In genomic region chr16:89733322-89733721, GRCh38 we compare ENCODE assay signal across 14 cellular contexts. TPM values are rescaled to one million over a fixed set of nuclear protein-coding genes. Genes with fewer than 3 reads are reported as not detected.
DNase-seq lines count a peak whose midpoint lies in the region; ATAC-seq and TF ChIP-seq lines count a peak whose summit lies in the region.
"Had no signal": no experiment of that assay in that cellular context is flagged by ENCODE, and none has a peak within 500 bp of the region (broad histone marks: within the 10 kb centered on the region; RNA-seq: fewer than 3 reads in every experiment).

No MANE protein-coding gene starts in this region.

- no peak for TF ChIP-seq CTCF in RWPE1 (conservative IDR thresholded peaks at IDR 0.05; ENCODE audit: low read depth)

- CTCF ChIA-PET in activated naive CD4-positive, alpha-beta T cell treated with anti-CD3 and anti-CD28 coated beads for 36 hours (lab: Charles Lee) = interaction anchor here (0.6 kb wide), 2 partner anchors 59 to 70 kb away, joined by 3 to 4 read pairs; no protein-coding TSS in a partner anchor
- CTCF ChIA-PET in RWPE1 (lab: Yijun Ruan, JAX) = no interaction called here

- no peak overlapping the region for H3K4me3 Mint-ChIP-seq in activated naive CD4-positive, alpha-beta T cell treated with anti-CD3 and anti-CD28 coated beads for 36 hours
- H3K4me3 Mint-ChIP-seq in immature natural killer cell = peak overlapping the region in 1 of 5 donors; percentile 12
- H3K4me3 Mint-ChIP-seq: CD4-positive, alpha-beta T cell; HFFc6 had no signal

- H3K27ac ChIP-seq in RWPE1 (peak overlapping the region; percentile 23), caudate nucleus (ENCODE audit: low read depth, low read length) (no peak overlapping the region)
- H3K27ac ChIP-seq: BLaER1 treated with 17β-estradiol and CSF1 and Interleukin-3, amounts not matched to agents 10 nM and 100 nM had no signal

- peak overlapping the region; percentile 55 to 87 for H3K27ac Mint-ChIP-seq in activated naive CD4-positive, alpha-beta T cell treated with anti-CD3 and anti-CD28 coated beads, Interleukin-2, amount 50 U/mL, for 72 hours
- H3K27ac Mint-ChIP-seq in activated naive CD4-positive, alpha-beta T cell treated with anti-CD3 and anti-CD28 coated beads for 36 hours = no peak overlapping the region
- peak overlapping the region in 4 of 6 donors; percentile 45 to 74 (median 66) for H3K27ac Mint-ChIP-seq in immature natural killer cell
- H3K27ac Mint-ChIP-seq: CD4-positive, alpha-beta T cell had no signal

- DNase-seq in activated naive CD4-positive, alpha-beta T cell treated with anti-CD3 and anti-CD28 coated beads, Interleukin-2, amount 50 U/mL, for 72 hours (ENCODE audit: low spot score in 2 of 2) = no peak
- DNase-seq in activated naive CD4-positive, alpha-beta T cell treated with anti-CD3 and anti-CD28 coated beads for 36 hours = no peak
- DNase-seq in RWPE1 (ENCODE audit: low spot score) (no peak), immature natural killer cell (no peak), SK-N-DZ (ENCODE audit: low spot score) (no peak), caudate nucleus (lab: John Stamatoyannopoulos, UW) (no peak), MV-4-11 (lab: John Stamatoyannopoulos, UW) (no peak)
- DNase-seq: 8988T; ACHN; CD4-positive, alpha-beta T cell; DMS79; EL; HFFc6 had no signal

- peaks cover 0 to 27% of the 10 kb centered on the region in 2 donors for H3K36me3 Mint-ChIP-seq in activated naive CD4-positive, alpha-beta T cell treated with anti-CD3 and anti-CD28 coated beads, Interleukin-2, amount 50 U/mL, for 72 hours
- H3K36me3 Mint-ChIP-seq in activated naive CD4-positive, alpha-beta T cell treated with anti-CD3 and anti-CD28 coated beads for 36 hours (ENCODE audit: low read depth) = peaks cover 50% of the 10 kb centered on the region
- H3K36me3 Mint-ChIP-seq in immature natural killer cell = peaks cover 21 to 60% (median 28%) of the 10 kb centered on the region in 3 donors

- ATAC-seq in activated naive CD4-positive, alpha-beta T cell treated with anti-CD3 and anti-CD28 coated beads, Interleukin-2, amount 50 U/mL, for 72 hours = no peak

- POLR2A ChIA-PET in RWPE1 (lab: Yijun Ruan, JAX; ENCODE audit: low non-redundant PET) = no interaction called here

- H3K27me3 Mint-ChIP-seq in activated naive CD4-positive, alpha-beta T cell treated with anti-CD3 and anti-CD28 coated beads for 36 hours (ENCODE audit: low read depth) = no peaks in the 10 kb centered on the region
- peaks cover 22 to 36% (median 32%) of the 10 kb centered on the region in 3 donors for H3K27me3 Mint-ChIP-seq in immature natural killer cell (ENCODE audit: low read depth in 3 of 3)
- H3K27me3 Mint-ChIP-seq: CD4-positive, alpha-beta T cell had no signal

- no peaks in the 10 kb centered on the region for H3K9me3 Mint-ChIP-seq in activated naive CD4-positive, alpha-beta T cell treated with anti-CD3 and anti-CD28 coated beads, Interleukin-2, amount 50 U/mL, for 72 hours
- H3K9me3 Mint-ChIP-seq in activated naive CD4-positive, alpha-beta T cell treated with anti-CD3 and anti-CD28 coated beads for 36 hours = no peaks in the 10 kb centered on the region
- no peaks in the 10 kb centered on the region for H3K9me3 Mint-ChIP-seq in immature natural killer cell
- H3K9me3 Mint-ChIP-seq: CD4-positive, alpha-beta T cell; HFFc6 had no signal

- peaks cover 29% of the 10 kb centered on the region for H3K4me1 Mint-ChIP-seq in activated naive CD4-positive, alpha-beta T cell treated with anti-CD3 and anti-CD28 coated beads for 36 hours (ENCODE audit: low read depth)
- H3K4me1 Mint-ChIP-seq in immature natural killer cell = peaks cover 66 to 73% of the 10 kb centered on the region in 2 donors

- intact Hi-C loops in activated naive CD4-positive, alpha-beta T cell treated with anti-CD3 and anti-CD28 coated beads for 36 hours (cut with micrococcal nuclease) = no loop called here

RNA-seq across cellular contexts. Expression of gene ZNF276, which starts 12.0 kb away (rescaled TPM):
- total RNA-seq in activated naive CD4-positive, alpha-beta T cell treated with anti-CD3 and anti-CD28 coated beads, Interleukin-2, amount 50 U/mL, for 72 hours = 10 to 100 TPM; 18.1 to 28.3 TPM
- 10 to 100 TPM; 19.8 to 25.3 TPM for total RNA-seq in activated naive CD4-positive, alpha-beta T cell treated with anti-CD3 and anti-CD28 coated beads for 36 hours
- polyA plus RNA-seq in immature natural killer cell = 10 to 100 TPM; 20.6 to 91.6 (median 30.0) TPM
- polyA plus RNA-seq in SK-N-DZ (2014; cell fraction: cytosol; rRNA removed) = 11.2 and 35.3 TPM in 2 replicates
- 81.8 and 136 TPM in 2 replicates for polyA plus RNA-seq in SK-N-DZ (2014; cell fraction: nucleus; rRNA removed)

RNA-seq across cellular contexts. Expression of gene VPS9D1, which starts 12.6 kb away (rescaled TPM):
- total RNA-seq in activated naive CD4-positive, alpha-beta T cell treated with anti-CD3 and anti-CD28 coated beads, Interleukin-2, amount 50 U/mL, for 72 hours = 1 to 10 TPM; 2.2 to 2.4 TPM
- total RNA-seq in activated naive CD4-positive, alpha-beta T cell treated with anti-CD3 and anti-CD28 coated beads for 36 hours = 1 to 10 TPM in 1 of 2 experiments, under 1 TPM in 1; 0.91 to 1.4 TPM
- polyA plus RNA-seq in immature natural killer cell = 1 to 10 TPM in 1 of 3 donors, under 1 TPM in 2; 0.65 to 1.3 (median 0.96) TPM
- polyA plus RNA-seq in SK-N-DZ (2014; cell fraction: cytosol; rRNA removed) = 5.7 and 8.8 TPM in 2 replicates
- polyA plus RNA-seq in SK-N-DZ (2014; cell fraction: nucleus; rRNA removed) = 26.0 and 40.7 TPM in 2 replicates

RNA-seq across cellular contexts. Expression of gene SPATA2L, which starts 31.8 kb away (rescaled TPM):
- 1 to 10 TPM; 1.3 to 7.0 TPM for total RNA-seq in activated naive CD4-positive, alpha-beta T cell treated with anti-CD3 and anti-CD28 coated beads, Interleukin-2, amount 50 U/mL, for 72 hours
- 1 to 10 TPM in 1 of 2 experiments, under 1 TPM in 1; 0.93 to 1.2 TPM for total RNA-seq in activated naive CD4-positive, alpha-beta T cell treated with anti-CD3 and anti-CD28 coated beads for 36 hours
- polyA plus RNA-seq in immature natural killer cell = 10 to 100 TPM in 2 of 3 donors, 1 to 10 TPM in 1; 4.7 to 14.5 (median 13.4) TPM
- polyA plus RNA-seq in SK-N-DZ (2014; cell fraction: cytosol; rRNA removed) = 12.8 and 13.3 TPM in 2 replicates
- 7.8 and 12.7 TPM in 2 replicates for polyA plus RNA-seq in SK-N-DZ (2014; cell fraction: nucleus; rRNA removed)

RNA-seq across cellular contexts. Expression of gene CDK10, which starts 46.8 kb away (rescaled TPM):
- 100 to 1,000 TPM in 1 of 2 donors, 10 to 100 TPM in 1; 97.3 to 151 TPM for total RNA-seq in activated naive CD4-positive, alpha-beta T cell treated with anti-CD3 and anti-CD28 coated beads, Interleukin-2, amount 50 U/mL, for 72 hours
- total RNA-seq in activated naive CD4-positive, alpha-beta T cell treated with anti-CD3 and anti-CD28 coated beads for 36 hours = 100 to 1,000 TPM; 128 to 158 TPM
- polyA plus RNA-seq in immature natural killer cell = 10 to 100 TPM; 28.0 to 42.7 (median 35.2) TPM
- 101 and 107 TPM in 2 replicates for polyA plus RNA-seq in SK-N-DZ (2014; cell fraction: cytosol; rRNA removed)
- 895 and 969 TPM in 2 replicates for polyA plus RNA-seq in SK-N-DZ (2014; cell fraction: nucleus; rRNA removed)
